ENCODE assay signal across 22 cellular contexts in the genomic region with DNA sequence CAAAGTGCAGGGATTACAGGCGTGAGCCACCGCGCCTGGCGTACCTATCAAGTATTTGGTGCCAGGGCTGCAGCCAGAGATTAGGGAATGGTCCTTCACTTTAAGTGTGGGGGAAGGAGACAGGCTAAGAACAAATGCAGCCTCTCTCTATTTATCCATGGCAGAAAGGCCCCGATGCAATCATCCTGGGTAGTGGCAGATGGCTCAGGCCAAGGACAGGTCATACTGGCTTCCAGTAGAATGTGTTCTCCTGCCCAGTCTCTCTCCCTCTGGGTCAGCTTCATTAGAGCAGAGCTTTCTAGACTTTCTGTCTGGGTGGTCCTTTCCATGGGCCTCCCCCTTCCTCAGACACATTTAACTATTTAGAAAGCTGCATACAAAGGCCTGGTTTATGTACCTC. TPM values are rescaled to one million over a fixed set of nuclear protein-coding genes. Genes with fewer than 3 reads are reported as not detected.
A peak's percentile ranks its signal among the peaks of the same experiment; 100 is the strongest.
DNase-seq lines count a peak whose midpoint lies in the region; TF ChIP-seq lines count a peak whose summit lies in the region.
"Had no signal": no experiment of that assay in that cellular context is flagged by ENCODE, and none has a peak within 500 bp of the region (broad histone marks: within the 10 kb centered on the region; RNA-seq: fewer than 3 reads in every experiment).

No MANE protein-coding gene starts in this region.

- H3K4me3 ChIP-seq in SJSA1 (no peak overlapping the region), uterus (no peak overlapping the region), Peyer's patch (no peak overlapping the region), brain microvascular endothelial cell (ENCODE audit: low read depth, low read length) (no peak overlapping the region)

- TF ChIP-seq CTCF in uterus (IDR thresholded peaks at IDR 0.05) (no peak), Peyer's patch (IDR thresholded peaks at IDR 0.05) (no peak), brain microvascular endothelial cell (IDR thresholded peaks at IDR 0.05; ENCODE audit: low read depth, low read length, missing control alignments) (no peak)

- H3K27me3 ChIP-seq in SJSA1 (replicated peaks) (no peaks in the 10 kb centered on the region), uterus (no peaks in the 10 kb centered on the region), Peyer's patch (peaks cover 0 to 3% of the 10 kb centered on the region in 2 donors), brain microvascular endothelial cell (replicated peaks) (no peaks in the 10 kb centered on the region)

- no peaks in the 10 kb centered on the region for H3K9me3 ChIP-seq in SJSA1 (replicated peaks)
- no peaks in the 10 kb centered on the region for H3K9me3 ChIP-seq in uterus
- no peaks in the 10 kb centered on the region for H3K9me3 ChIP-seq in Peyer's patch

- in situ Hi-C loops in G401 (cut with HindIII; ENCODE audit: low sequenced_read_pairs): no loop called here
- in situ Hi-C loops in brain microvascular endothelial cell (cut with HindIII; ENCODE audit: low pct_ligation_motif_present, low sequenced_read_pairs): no loop called here

- H3K27ac ChIP-seq in SJSA1: no peak overlapping the region
- peak overlapping the region; percentile 72 for H3K27ac ChIP-seq in cingulate gyrus (ENCODE audit: low read depth, low read length)
- no peak overlapping the region for H3K27ac ChIP-seq in uterus
- H3K27ac ChIP-seq in Peyer's patch: no peak overlapping the region
- H3K27ac ChIP-seq in brain microvascular endothelial cell: no peak overlapping the region

- no peaks in the 10 kb centered on the region; the same call in 1 of the 2 replicates for H3K36me3 ChIP-seq in SJSA1
- H3K36me3 ChIP-seq in uterus: no peaks in the 10 kb centered on the region
- no peaks in the 10 kb centered on the region for H3K36me3 ChIP-seq in Peyer's patch
- no peaks in the 10 kb centered on the region for H3K36me3 ChIP-seq in brain microvascular endothelial cell (replicated peaks)

- H3K4me1 ChIP-seq in SJSA1 (replicated peaks) (peaks cover 39% of the 10 kb centered on the region), uterus (no peaks in the 10 kb centered on the region), Peyer's patch (peaks cover 0 to 8% (median 7%) of the 10 kb centered on the region in 4 donors)

- TF ChIP-seq POLR2A in uterus (IDR thresholded peaks at IDR 0.05): no peak
- no peak for TF ChIP-seq POLR2A in Peyer's patch (IDR thresholded peaks at IDR 0.05)

- intact Hi-C loops in uterus (cut with DNase I; ENCODE audit: low total_unique reads): loop anchor here (10.0 kb wide), 1 partner anchor 123 kb away; no protein-coding TSS in a partner anchor

- peak; percentile 50 for DNase-seq in G401 (ENCODE audit: low spot score)
- DNase-seq in SJSA1 (ENCODE audit: low read depth in 1 of 2, low spot score in 2 of 2): peak; percentile 42 to 52
- DNase-seq in retina: peak; percentile 28
- no peak for DNase-seq in uterus
- DNase-seq in Peyer's patch: no peak
- DNase-seq in brain microvascular endothelial cell: no peak
- DNase-seq: CD4-positive, alpha-beta memory T cell; DMS 273 treated with DMSO at 0.1 percent for 48 hours; DMS79; EL; GF-D8; HCEC 1CT; NCI-H1092 treated with DMSO at 0.1 percent for 48 hours; NCI-H1436; NCI-H187; NCI-H2081 treated with DMSO at 0.1 percent for 48 hours; NCI-H2171; NCI-H226; NCI-H510A had no signal

RNA-seq across cellular contexts. Expression of gene PTCH2, which starts 4.7 kb away (rescaled TPM):
- total RNA-seq in G401 (2014; rRNA removed; shearing (Covaris generic)): 0.18 and 0.27 TPM in 2 replicates
- total RNA-seq in SJSA1 (2014; rRNA removed; shearing (Covaris generic)): 1.0 and 1.5 TPM in 2 replicates
- total RNA-seq in uterus: 1 to 10 TPM; 3.1 to 8.1 (median 5.4) TPM
- 1 to 10 TPM in 2 of 4 donors, under 1 TPM in 2; 0.27 to 2.5 (median 0.79) TPM for total RNA-seq in Peyer's patch

RNA-seq across cellular contexts. Expression of gene BTBD19, which starts 39.5 kb away (rescaled TPM):
- 1.1 and 1.3 TPM in 2 replicates for total RNA-seq in G401 (2014; rRNA removed; shearing (Covaris generic))
- total RNA-seq in SJSA1 (2014; rRNA removed; shearing (Covaris generic)): 0.81 and 4.0 TPM in 2 replicates
- total RNA-seq in uterus (10 to 100 TPM in 1 of 4 donors, 1 to 10 TPM in 3; 3.8 to 41.9 (median 6.6) TPM), Peyer's patch (1 to 10 TPM; 2.6 to 7.4 (median 3.5) TPM)

RNA-seq across cellular contexts. Expression of gene DYNLT4, which starts 40.6 kb away (rescaled TPM):
- total RNA-seq in G401 (2014; rRNA removed; shearing (Covaris generic)): 2.9 and 14.6 TPM in 2 replicates
- total RNA-seq in SJSA1 (2014; rRNA removed; shearing (Covaris generic)): not detected in 2 replicates
- total RNA-seq in uterus: 1 to 10 TPM in 1 of 4 donors, not detected in 3; 4.4 TPM
- total RNA-seq in Peyer's patch: 1 to 10 TPM in 1 of 4 donors, not detected in 3; 3.5 TPM
- total RNA-seq: H1 had no signal

RNA-seq across cellular contexts. Expression of gene PLK3, which starts 47.6 kb away (rescaled TPM):
- 8.0 and 8.5 TPM in 2 replicates for total RNA-seq in G401 (2014; rRNA removed; shearing (Covaris generic))
- 7.0 and 9.6 TPM in 2 replicates for total RNA-seq in SJSA1 (2014; rRNA removed; shearing (Covaris generic))
- total RNA-seq in uterus (10 to 100 TPM in 3 of 4 donors, 1 to 10 TPM in 1; 1.8 to 36.6 (median 21.1) TPM), Peyer's patch (10 to 100 TPM in 3 of 4 donors, 1 to 10 TPM in 1; 7.7 to 28.1 (median 23.5) TPM)

RNA-seq across cellular contexts. Expression of gene BEST4, which starts 59.8 kb away (rescaled TPM):
- 2.2 and 2.3 TPM in 2 replicates for total RNA-seq in G401 (2014; rRNA removed; shearing (Covaris generic))
- not detected in 2 replicates for total RNA-seq in SJSA1 (2014; rRNA removed; shearing (Covaris generic))
- 1 to 10 TPM in 1 of 4 donors, under 1 TPM in 1, not detected in 2; 0.21 to 1.0 TPM for total RNA-seq in uterus
- 10 to 100 TPM in 3 of 4 donors, 1 to 10 TPM in 1; 5.0 to 59.8 (median 28.6) TPM for total RNA-seq in Peyer's patch
- total RNA-seq: A673 had no signal

Comparison
In these comparisons a context has a peak if more than half of its experiments do, and no peak if none do; other contexts are left out.
1. DNase-seq: peak in G401 (single experiment), SJSA1 (2 of 2) and retina (single experiment); none in uterus (0 of 2), Peyer's patch (0 of 3) and brain microvascular endothelial cell (single experiment).